ENCODE assay signal across 3 cellular contexts in genomic region chr1:26006710-26007109, GRCh38.
TF ChIP-seq lines count a peak whose summit lies in the region.

No MANE protein-coding gene starts in this region.

TF ChIP-seq in HEK293, 187 proteins besides CTCF, POLR2A, EP300 and RAD21:
- TF ChIP-seq ZNF18 (tag by site-specific recombination; IDR thresholded peaks at IDR 0.05) (peak; percentile 91), ZBTB10 (tag by site-specific recombination; IDR thresholded peaks at IDR 0.05) (no peak), SP7 (tag by site-specific recombination; IDR thresholded peaks at IDR 0.05) (no peak), ZBTB6 (tag by site-specific recombination; IDR thresholded peaks at IDR 0.05) (no peak), EGR2 (tag by site-specific recombination; IDR thresholded peaks at IDR 0.05; ENCODE audit: low read depth) (no peak), ZNF416 (tag by site-specific recombination; IDR thresholded peaks at IDR 0.05) (no peak), ZBTB48 (tag by site-specific recombination; IDR thresholded peaks at IDR 0.05) (peak; percentile 93)

TF ChIP-seq in H1, 55 proteins besides CTCF, POLR2A, EP300 and RAD21:
- TF ChIP-seq, protein P1, sequence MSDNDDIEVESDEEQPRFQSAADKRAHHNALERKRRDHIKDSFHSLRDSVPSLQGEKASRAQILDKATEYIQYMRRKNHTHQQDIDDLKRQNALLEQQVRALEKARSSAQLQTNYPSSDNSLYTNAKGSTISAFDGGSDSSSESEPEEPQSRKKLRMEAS (IDR thresholded peaks at IDR 0.05) = 0 out of 2 replicates have a peak, but pooled peaks have one; percentile 16
- no peak for TF ChIP-seq FOSL1 (IDR thresholded peaks at IDR 0.05; ENCODE audit: insufficient read depth, low read depth, low read length)
TF ChIP-seq in H1: peak in this region for 1.

TF ChIP-seq in GM12891, 5 proteins besides CTCF, POLR2A, EP300 and RAD21:
- TF ChIP-seq TAF1 (IDR thresholded peaks at IDR 0.05; ENCODE audit: low read depth, low read length) (no peak), POLR2AphosphoS5 (IDR thresholded peaks at IDR 0.05; ENCODE audit: low read depth, low read length) (no peak), POU2F2 (IDR thresholded peaks at IDR 0.05; ENCODE audit: low read depth, low read length) (no peak), PAX5 (IDR thresholded peaks at IDR 0.05; ENCODE audit: insufficient read depth, low read length, severe bottlenecking) (no peak), SPI1 (IDR thresholded peaks at IDR 0.05; ENCODE audit: low read depth, low read length) (no peak)
